8 cellular contexts compared by ENCODE assay signal in genomic region chr2:160407393-160408204, GRCh38.
DNase-seq lines count a peak whose midpoint lies in the region; ATAC-seq and TF ChIP-seq lines count a peak whose summit lies in the region.

No MANE protein-coding gene starts in this region.

- POLR2A ChIA-PET in WTC11 (lab: Charles Lee): interaction anchor here (0.8 to 1.3 kb wide), 3 partner anchors 17 to 138 kb away, joined by 3 to 4 read pairs (median 4); no protein-coding TSS in a partner anchor

- DNase-seq in GDM1 (lab: John Stamatoyannopoulos, UW) (peak; percentile 55), WTC11 (ENCODE audit: low spot score) (peak; percentile 68), left colon (peak; percentile 28 to 47), putamen (ENCODE audit: low spot score) (no peak)
- DNase-seq in central memory CD8-positive, alpha-beta T cell (ENCODE audit: low spot score in 2 of 2): peak; percentile 48 to 51
- DNase-seq in stimulated activated CD4-positive, alpha-beta T cell treated with anti-CD3 and anti-CD28 coated beads, Interleukin-4, amount 100 ng/mL, for 24 hours: peak; percentile 54

- intact Hi-C loops in left colon (cut with DNase I, micrococcal nuclease): no loop called here

- TF ChIP-seq CTCF in WTC11 (IDR thresholded peaks at IDR 0.05): no peak

- peaks cover 44% of the 10 kb centered on the region for H3K27me3 Mint-ChIP-seq in WTC11 (ENCODE audit: low read depth)
- no peaks in the 10 kb centered on the region for H3K27me3 Mint-ChIP-seq in central memory CD8-positive, alpha-beta T cell

- no peaks in the 10 kb centered on the region for H3K36me3 ChIP-seq in KOPT-K1 (ENCODE audit: insufficient read depth, low read length)

- H3K9me3 Mint-ChIP-seq in WTC11: no peaks in the 10 kb centered on the region
- H3K9me3 Mint-ChIP-seq in central memory CD8-positive, alpha-beta T cell: no peaks in the 10 kb centered on the region

- peak overlapping the region; percentile 77 for H3K27ac ChIP-seq in KOPT-K1 (ENCODE audit: low read depth, low read length, poor library complexity, severe bottlenecking)

- H3K4me1 Mint-ChIP-seq in WTC11: peaks cover 55% of the 10 kb centered on the region
- peaks cover 77% of the 10 kb centered on the region for H3K4me1 Mint-ChIP-seq in central memory CD8-positive, alpha-beta T cell

- peak; percentile 54 for ATAC-seq in GM21737 (IDR thresholded peaks at IDR 0.05; ENCODE audit: unreplicated experiment)
- peak; percentile 62 for ATAC-seq in WTC11
- ATAC-seq in central memory CD8-positive, alpha-beta T cell (replicated peaks; ENCODE audit: extremely low read depth, poor library complexity, severe bottlenecking): peak; percentile 41
- ATAC-seq in left colon: peak; percentile 74

- H3K4me3 Mint-ChIP-seq in WTC11: peak overlapping the region; percentile 85
- peak overlapping the region; percentile 90 for H3K4me3 Mint-ChIP-seq in central memory CD8-positive, alpha-beta T cell

- peak overlapping the region; percentile 81 for H3K27ac Mint-ChIP-seq in WTC11
- peak overlapping the region; percentile 95 for H3K27ac Mint-ChIP-seq in central memory CD8-positive, alpha-beta T cell (ENCODE audit: low read depth)

- no peaks in the 10 kb centered on the region for H3K36me3 Mint-ChIP-seq in WTC11
- H3K36me3 Mint-ChIP-seq in central memory CD8-positive, alpha-beta T cell (ENCODE audit: insufficient read depth): peaks cover 16% of the 10 kb centered on the region

- CTCF ChIA-PET in WTC11 (lab: Charles Lee): interaction anchor here (1.0 to 2.8 kb wide), 3 partner anchors 22 to 137 kb away, joined by 3 to 11 read pairs (median 3); no protein-coding TSS in a partner anchor

- no peaks in the 10 kb centered on the region for H3K9me3 ChIP-seq in KOPT-K1 (ENCODE audit: insufficient read depth, low read length, poor library complexity, severe bottlenecking)

TF ChIP-seq in WTC11, 78 proteins besides CTCF, POLR2A, EP300 and RAD21:
- TF ChIP-seq TEAD4 (CRISPR knock-in tag; IDR thresholded peaks at IDR 0.05) (0 out of 2 replicates have a peak, but pooled peaks have one; percentile 32), PRDM15 (CRISPR knock-in tag; IDR thresholded peaks at IDR 0.05) (no peak), RELA (CRISPR knock-in tag; IDR thresholded peaks at IDR 0.05; ENCODE audit: borderline replicate concordance) (peak; percentile 5; the same call in 1 of the 2 replicates), E2F5 (CRISPR knock-in tag; IDR thresholded peaks at IDR 0.05) (no peak)
